14 cellular contexts compared by ENCODE assay signal in the genomic region with DNA sequence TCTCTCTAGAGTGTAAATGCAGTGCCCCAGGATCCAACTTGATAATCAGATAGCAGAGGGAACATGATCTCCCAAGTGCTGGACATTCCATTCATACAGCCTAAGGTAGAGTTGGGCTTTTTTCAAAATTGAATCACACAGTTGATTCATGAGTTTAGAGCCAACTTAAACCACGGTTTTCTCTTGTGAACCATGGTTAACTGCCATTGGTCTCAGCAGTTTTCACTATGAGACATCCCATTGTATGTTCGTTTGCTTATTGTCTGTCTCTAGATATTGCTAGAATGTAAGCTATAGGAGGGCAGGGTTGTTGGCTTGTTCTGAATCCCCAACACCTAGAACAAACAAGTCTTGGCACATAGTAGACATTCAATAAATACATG. TPM values are rescaled to one million over a fixed set of nuclear protein-coding genes. Genes with fewer than 3 reads are reported as not detected.
DNase-seq lines count a peak whose midpoint lies in the region; ATAC-seq and TF ChIP-seq lines count a peak whose summit lies in the region.
"Had no signal": no experiment of that assay in that cellular context is flagged by ENCODE, and none has a peak within 500 bp of the region (broad histone marks: within the 10 kb centered on the region; RNA-seq: fewer than 3 reads in every experiment).

No MANE protein-coding gene starts in this region.

- peak; percentile 50 to 64 for ATAC-seq in activated T-cell treated with anti-CD3 and anti-CD28 coated beads, Interleukin-2, amount 50 U/mL, for 4 hours
- ATAC-seq in stimulated activated memory B cell treated with anti-CD40 and anti-IgM and Interleukin-4, amounts not matched to agents 10 μg/mL and 1 μg/mL and 100 μg/mL, for 72 hours, result no peak
- ATAC-seq in left ventricle myocardium superior, result no peak

- no peaks in the 10 kb centered on the region for H3K9me3 Mint-ChIP-seq in activated T-cell treated with anti-CD3 and anti-CD28 coated beads, Interleukin-2, amount 50 U/mL, for 4 hours
- H3K9me3 Mint-ChIP-seq in stimulated activated memory B cell treated with anti-CD40 and anti-IgM and Interleukin-4, amounts not matched to agents 10 μg/mL and 1 μg/mL and 100 μg/mL, for 72 hours, result no peaks in the 10 kb centered on the region

- no peak overlapping the region for H2AFZ ChIP-seq in SU-DHL-6 (ENCODE audit: low read depth, low read length, severe bottlenecking)

- no peaks in the 10 kb centered on the region for H3K9me3 ChIP-seq in SU-DHL-6 (ENCODE audit: insufficient read depth, low read length)
- H3K9me3 ChIP-seq: prostate gland had no signal

- TF ChIP-seq CTCF in SU-DHL-6 (IDR thresholded peaks at IDR 0.05; ENCODE audit: insufficient read depth, low read length, poor library complexity, severe bottlenecking), result no peak

- H3K27ac Mint-ChIP-seq in stimulated activated memory B cell treated with anti-CD40 and anti-IgM and Interleukin-4, amounts not matched to agents 10 μg/mL and 1 μg/mL and 100 μg/mL, for 72 hours, result peak overlapping the region; percentile 11

- no peak overlapping the region for H3K4me3 ChIP-seq in SU-DHL-6 (ENCODE audit: insufficient read depth, low read length, poor library complexity, severe bottlenecking)
- H3K4me3 ChIP-seq: prostate gland had no signal

- no peak for DNase-seq in activated T-cell treated with anti-CD3 and anti-CD28 coated beads, Interleukin-2, amount 50 U/mL, for 4 hours
- DNase-seq in activated T-cell treated with anti-CD3 and anti-CD28 coated beads, Interleukin-2, amount 50 U/mL, for 48 hours, result no peak
- DNase-seq in dedifferentiated amniotic fluid mesenchymal stem cell (ENCODE audit: extremely low spot score), result peak; percentile 62
- DNase-seq in left ventricle myocardium superior, result no peak
- no peak for DNase-seq in mucosa of gallbladder (ENCODE audit: low spot score)
- no peak for DNase-seq in NCI-H2227 treated with DMSO at 0.1 percent for 48 hours (lab: John Stamatoyannopoulos, UW)
- DNase-seq: activated gamma-delta T cell; cortex of kidney; NCI-H1436; NCI-H526 treated with DMSO at 0.1 percent for 48 hours; stimulated activated CD4-positive, alpha-beta T cell treated with anti-CD3 and anti-CD28 coated beads, Interleukin-2, amount 100 ng/mL, for 24 hours had no signal

- intact Hi-C loops in left ventricle myocardium superior (cut with micrococcal nuclease), result no loop called here

- no peak overlapping the region for H3K4me2 ChIP-seq in SU-DHL-6 (ENCODE audit: low read depth, low read length, poor library complexity, severe bottlenecking)

- H4K20me1 ChIP-seq in SU-DHL-6 (ENCODE audit: low read depth, low read length), result no peaks in the 10 kb centered on the region

- no peak overlapping the region for H3K9ac ChIP-seq in SU-DHL-6 (ENCODE audit: low read length)

- H3K79me2 ChIP-seq in SU-DHL-6 (ENCODE audit: insufficient read depth, low read length), result no peaks in the 10 kb centered on the region

- H3K27me3 Mint-ChIP-seq in activated T-cell treated with anti-CD3 and anti-CD28 coated beads, Interleukin-2, amount 50 U/mL, for 4 hours (ENCODE audit: low read depth), result no peaks in the 10 kb centered on the region
- H3K27me3 Mint-ChIP-seq in stimulated activated memory B cell treated with anti-CD40 and anti-IgM and Interleukin-4, amounts not matched to agents 10 μg/mL and 1 μg/mL and 100 μg/mL, for 72 hours, result no peaks in the 10 kb centered on the region

- H3K4me3 Mint-ChIP-seq in activated T-cell treated with anti-CD3 and anti-CD28 coated beads, Interleukin-2, amount 50 U/mL, for 4 hours, result no peak overlapping the region
- H3K4me3 Mint-ChIP-seq in stimulated activated memory B cell treated with anti-CD40 and anti-IgM and Interleukin-4, amounts not matched to agents 10 μg/mL and 1 μg/mL and 100 μg/mL, for 72 hours, result no peak overlapping the region

- no peaks in the 10 kb centered on the region for H3K27me3 ChIP-seq in SU-DHL-6 (ENCODE audit: low read length)

- H3K4me1 Mint-ChIP-seq in activated T-cell treated with anti-CD3 and anti-CD28 coated beads, Interleukin-2, amount 50 U/mL, for 4 hours (ENCODE audit: low read depth), result peaks cover 74% of the 10 kb centered on the region
- peaks cover 53% of the 10 kb centered on the region for H3K4me1 Mint-ChIP-seq in stimulated activated memory B cell treated with anti-CD40 and anti-IgM and Interleukin-4, amounts not matched to agents 10 μg/mL and 1 μg/mL and 100 μg/mL, for 72 hours

- H3K9me2 ChIP-seq in SU-DHL-6 (replicated peaks; ENCODE audit: insufficient read depth, low read length), result no peaks in the 10 kb centered on the region

- no peaks in the 10 kb centered on the region for H3K36me3 ChIP-seq in SU-DHL-6 (ENCODE audit: low read length)
- H3K36me3 ChIP-seq: prostate gland had no signal

- peak overlapping the region; percentile 25; the same call in 1 of the 2 replicates for H3K27ac ChIP-seq in SU-DHL-6 (ENCODE audit: low read depth, low read length)
- H3K27ac ChIP-seq: prostate gland had no signal

- peaks cover 24% of the 10 kb centered on the region for H3K36me3 Mint-ChIP-seq in activated T-cell treated with anti-CD3 and anti-CD28 coated beads, Interleukin-2, amount 50 U/mL, for 4 hours (ENCODE audit: insufficient read depth)
- no peaks in the 10 kb centered on the region for H3K36me3 Mint-ChIP-seq in stimulated activated memory B cell treated with anti-CD40 and anti-IgM and Interleukin-4, amounts not matched to agents 10 μg/mL and 1 μg/mL and 100 μg/mL, for 72 hours

- peaks cover 57% of the 10 kb centered on the region for H3F3A ChIP-seq in SU-DHL-6 (ENCODE audit: insufficient read depth)

RNA-seq across cellular contexts. Expression of a gene that starts 37.2 kb away (rescaled TPM):
- 10 to 100 TPM; 35.7 to 39.9 (median 38.2) TPM for total RNA-seq in activated T-cell treated with anti-CD3 and anti-CD28 coated beads, Interleukin-2, amount 50 U/mL, for 4 hours
- total RNA-seq in left ventricle myocardium superior (32.2 TPM), mucosa of gallbladder (26.3 TPM)

Comparison
In these comparisons a context has a peak if more than half of its experiments do, and no peak if none do; other contexts are left out.
1. ATAC-seq: peak in activated T-cell treated with anti-CD3 and anti-CD28 coated beads, Interleukin-2, amount 50 U/mL, for 4 hours (2 of 2); none in stimulated activated memory B cell treated with anti-CD40 and anti-IgM and Interleukin-4, amounts not matched to agents 10 μg/mL and 1 μg/mL and 100 μg/mL, for 72 hours (single experiment) and left ventricle myocardium superior (single experiment).